Comparison of ENCODE assay signal across 9 cellular contexts in genomic region chr3:150721285-150722130, GRCh38. TPM values are rescaled to one million over a fixed set of nuclear protein-coding genes. Genes with fewer than 3 reads are reported as not detected.
DNase-seq lines count a peak whose midpoint lies in the region; ATAC-seq, FAIRE-seq and TF ChIP-seq lines count a peak whose summit lies in the region.
"Had no signal": no experiment of that assay in that cellular context is flagged by ENCODE, and none has a peak within 500 bp of the region (broad histone marks: within the 10 kb centered on the region; RNA-seq: fewer than 3 reads in every experiment).

No MANE protein-coding gene starts in this region.

- no TSS peak for BruUV-seq in endothelial cell of umbilical vein (replicated peaks; lab: Mats Ljungman, UMichigan)

- H4K20me1 ChIP-seq in endothelial cell of umbilical vein (replicated peaks; ENCODE audit: control insufficient read depth, extremely low read depth, insufficient read depth, low read length): no peaks in the 10 kb centered on the region
- H4K20me1 ChIP-seq: BLaER1 treated with 17β-estradiol and CSF1 and Interleukin-3, amounts not matched to agents 10 nM and 100 nM had no signal

- POLR2A ChIA-PET in activated CD4-positive, alpha-beta T cell treated with anti-CD3 and anti-CD28 coated beads for 36 hours (lab: Charles Lee): interaction anchor here (1.4 to 1.8 kb wide), 4 partner anchors 17 to 42 kb away, joined by 4 to 6 read pairs (median 5); partner anchors contain the start of gene SIAH2
- POLR2A ChIA-PET in HEK293T (lab: Yijun Ruan, JAX) (interaction anchor here (0.9 to 1.7 kb wide), 2 partner anchors 40 to 42 kb away, joined by 4 to 7 read pairs; partner anchors contain the start of gene SIAH2), endothelial cell of umbilical vein (lab: Charles Lee) (no interaction called here)

- H3K9me3 ChIP-seq in RWPE2 (ENCODE audit: severe bottlenecking) (no peaks in the 10 kb centered on the region), endothelial cell of umbilical vein (replicated peaks; ENCODE audit: control insufficient read depth, insufficient read depth, low read length) (no peaks in the 10 kb centered on the region), mucosa of rectum (ENCODE audit: control insufficient read depth in 2 of 2, low read length in 2 of 2) (no peaks in the 10 kb centered on the region)
- H3K9me3 ChIP-seq: BLaER1 treated with 17β-estradiol and CSF1 and Interleukin-3, amounts not matched to agents 10 nM and 100 nM had no signal

- TF ChIP-seq POLR2A in endothelial cell of umbilical vein (IDR thresholded peaks at IDR 0.05; ENCODE audit: low read depth, low read length): no peak

- H3K27ac ChIP-seq in RWPE2 (ENCODE audit: poor library complexity, severe bottlenecking) (no peak overlapping the region), endothelial cell of umbilical vein (ENCODE audit: insufficient read depth, low read depth, low read length) (no peak overlapping the region), mucosa of rectum (ENCODE audit: low read depth in 2 of 2, low read length in 2 of 2) (no peak overlapping the region)
- H3K27ac ChIP-seq: BLaER1 treated with 17β-estradiol and CSF1 and Interleukin-3, amounts not matched to agents 10 nM and 100 nM had no signal

- no peaks in the 10 kb centered on the region for H3K36me3 ChIP-seq in RWPE2 (ENCODE audit: low read depth)
- H3K36me3 ChIP-seq in endothelial cell of umbilical vein (ENCODE audit: control insufficient read depth in 2 of 2, extremely low read depth in 1 of 2, insufficient read depth in 2 of 2, low read length in 2 of 2): no peaks in the 10 kb centered on the region
- H3K36me3 ChIP-seq in mucosa of rectum (ENCODE audit: control insufficient read depth in 2 of 2, insufficient read depth in 2 of 2, low read length in 2 of 2): no peaks in the 10 kb centered on the region
- H3K36me3 ChIP-seq: BLaER1 treated with 17β-estradiol and CSF1 and Interleukin-3, amounts not matched to agents 10 nM and 100 nM had no signal

- H3K4me3 Mint-ChIP-seq in activated CD4-positive, alpha-beta T cell treated with anti-CD3 and anti-CD28 coated beads for 36 hours: no peak overlapping the region

- H3K27me3 Mint-ChIP-seq in activated CD4-positive, alpha-beta T cell treated with anti-CD3 and anti-CD28 coated beads for 36 hours: no peaks in the 10 kb centered on the region

- dilution Hi-C loops in endothelial cell of umbilical vein (cut with MboI; ENCODE audit: extremely low pct_ligation_motif_present, low sequenced_read_pairs): no loop called here

- no peak overlapping the region for H3K27ac Mint-ChIP-seq in activated CD4-positive, alpha-beta T cell treated with anti-CD3 and anti-CD28 coated beads for 36 hours

- no peaks in the 10 kb centered on the region for H3K27me3 ChIP-seq in RWPE2 (ENCODE audit: insufficient read depth, poor library complexity, severe bottlenecking)
- H3K27me3 ChIP-seq in endothelial cell of umbilical vein (ENCODE audit: control insufficient read depth in 2 of 2, insufficient read depth in 2 of 2, low read length in 2 of 2): peaks cover 0 to 2% of the 10 kb centered on the region in 2 experiments
- H3K27me3 ChIP-seq in mucosa of rectum (ENCODE audit: control insufficient read depth in 2 of 2, insufficient read depth in 2 of 2, low read length in 2 of 2): no peaks in the 10 kb centered on the region
- H3K27me3 ChIP-seq: BLaER1 treated with 17β-estradiol and CSF1 and Interleukin-3, amounts not matched to agents 10 nM and 100 nM had no signal

- TF ChIP-seq CTCF in RWPE2 (IDR thresholded peaks at IDR 0.05; ENCODE audit: poor library complexity, severe bottlenecking): peak; percentile 89
- peak; percentile 51 to 61 for TF ChIP-seq CTCF in endothelial cell of umbilical vein (IDR thresholded peaks at IDR 0.05; ENCODE audit: extremely low read depth in 1 of 2, insufficient read depth in 1 of 2, low read depth in 1 of 2, low read length in 2 of 2)

- no peaks in the 10 kb centered on the region for H3K9me3 Mint-ChIP-seq in activated CD4-positive, alpha-beta T cell treated with anti-CD3 and anti-CD28 coated beads for 36 hours (ENCODE audit: low read depth)

- H3K79me2 ChIP-seq in endothelial cell of umbilical vein (ENCODE audit: control insufficient read depth, insufficient read depth, low read length): no peaks in the 10 kb centered on the region

- no peak for DNase-seq in activated CD4-positive, alpha-beta T cell treated with anti-CD3 and anti-CD28 coated beads for 36 hours
- no peak for DNase-seq in activated CD4-positive, alpha-beta T cell treated with anti-CD3 and anti-CD28 coated beads for 1 hour
- DNase-seq in HEK293T (ENCODE audit: extremely low spot score) (peak; percentile 61), NCI-H1092 treated with DMSO at 0.1 percent for 48 hours (lab: John Stamatoyannopoulos, UW) (peak; percentile 77), RWPE2 (ENCODE audit: low spot score) (no peak), endothelial cell of umbilical vein (ENCODE audit: low read depth, low spot score) (peak; percentile 69)

- H3K9me1 ChIP-seq in endothelial cell of umbilical vein (replicated peaks; ENCODE audit: control insufficient read depth, extremely low read depth, insufficient read depth, low read length): no peaks in the 10 kb centered on the region

- CTCF ChIA-PET in activated CD4-positive, alpha-beta T cell treated with anti-CD3 and anti-CD28 coated beads for 36 hours (lab: Charles Lee): interaction anchor here (0.5 to 3.2 kb wide), 39 partner anchors 8 to 424 kb away, joined by 3 to 34 read pairs (median 5); partner anchors contain the start of genes ERICH6 and MED12L
- CTCF ChIA-PET in HEK293T (lab: Yijun Ruan, JAX) (interaction anchor here (0.6 to 2.2 kb wide), 7 partner anchors 14 to 143 kb away, joined by 3 to 8 read pairs (median 3); no protein-coding TSS in a partner anchor), endothelial cell of umbilical vein (lab: Charles Lee) (interaction anchor here (0.5 to 4.6 kb wide), 19 partner anchors 8 to 448 kb away, joined by 3 to 39 read pairs (median 4); partner anchors contain the start of genes ERICH6 and MED12L)

- H3K4me3 ChIP-seq in RWPE2 (ENCODE audit: severe bottlenecking) (no peak overlapping the region), endothelial cell of umbilical vein (replicated peaks in 1 of 3; ENCODE audit: insufficient read depth in 1 of 3, low read depth in 1 of 3, low read length in 3 of 3) (no peak overlapping the region), mucosa of rectum (ENCODE audit: low read length in 2 of 2) (no peak overlapping the region)
- H3K4me3 ChIP-seq: BLaER1 treated with 17β-estradiol and CSF1 and Interleukin-3, amounts not matched to agents 10 nM and 100 nM had no signal

- peak; percentile 64 for ATAC-seq in activated CD4-positive, alpha-beta T cell treated with anti-CD3 and anti-CD28 coated beads for 36 hours
- peak; percentile 58 for ATAC-seq in RWPE2 (ENCODE audit: low read depth)
- no peak for ATAC-seq in HG03095 (IDR thresholded peaks at IDR 0.05; ENCODE audit: unreplicated experiment)

- intact Hi-C loops in activated CD4-positive, alpha-beta T cell treated with anti-CD3 and anti-CD28 coated beads for 36 hours (cut with DNase I, micrococcal nuclease): loop anchor here (1.0 to 5.0 kb wide), 11 partner anchors 18 to 426 kb away; partner anchors contain the start of genes MED12L (in 1 of the 2) and SIAH2 (in 1 of the 2)
- intact Hi-C loops in endothelial cell of umbilical vein (cut with micrococcal nuclease): loop anchor here (1.0 to 5.0 kb wide), 6 partner anchors 42 to 425 kb away; partner anchors contain the start of gene SIAH2

- H3K9ac ChIP-seq in endothelial cell of umbilical vein (replicated peaks; ENCODE audit: extremely low read depth, insufficient read depth, low read length): no peak overlapping the region
- peak overlapping the region; percentile 5 to 47 for H3K9ac ChIP-seq in mucosa of rectum (ENCODE audit: low read depth in 1 of 2, low read length in 2 of 2)
- H3K9ac ChIP-seq: BLaER1 treated with 17β-estradiol and CSF1 and Interleukin-3, amounts not matched to agents 10 nM and 100 nM had no signal

- peak; percentile 76 for FAIRE-seq in endothelial cell of umbilical vein (lab: Jason Lieb, UNC)

- peaks cover 29% of the 10 kb centered on the region for H3K4me1 Mint-ChIP-seq in activated CD4-positive, alpha-beta T cell treated with anti-CD3 and anti-CD28 coated beads for 36 hours

- no peak overlapping the region for H2AFZ ChIP-seq in endothelial cell of umbilical vein (ENCODE audit: low read depth, low read length)

- no peak overlapping the region for H3K4me2 ChIP-seq in endothelial cell of umbilical vein (ENCODE audit: insufficient read depth, low read length)
- H3K4me2 ChIP-seq: BLaER1 treated with 17β-estradiol and CSF1 and Interleukin-3, amounts not matched to agents 10 nM and 100 nM had no signal

- H3K4me1 ChIP-seq in RWPE2 (ENCODE audit: insufficient read depth, poor library complexity, severe bottlenecking): peaks cover 9% of the 10 kb centered on the region
- H3K4me1 ChIP-seq in endothelial cell of umbilical vein (ENCODE audit: control insufficient read depth, extremely low read depth, insufficient read depth, low read length): no peaks in the 10 kb centered on the region
- peaks cover 8 to 11% of the 10 kb centered on the region in 2 donors for H3K4me1 ChIP-seq in mucosa of rectum (ENCODE audit: control insufficient read depth in 2 of 2, insufficient read depth in 2 of 2, low read length in 2 of 2)

- peaks cover 2% of the 10 kb centered on the region for H3K36me3 Mint-ChIP-seq in activated CD4-positive, alpha-beta T cell treated with anti-CD3 and anti-CD28 coated beads for 36 hours (ENCODE audit: low read depth)

RNA-seq across cellular contexts. Expression of gene ERICH6, which starts 17.8 kb away (rescaled TPM):
- under 1 TPM in 1 of 2 experiments, not detected in 1; 0.58 TPM for total RNA-seq in activated CD4-positive, alpha-beta T cell treated with anti-CD3 and anti-CD28 coated beads for 36 hours
- not detected in 2 replicates for total RNA-seq in endothelial cell of umbilical vein
- polyA plus RNA-seq in endothelial cell of umbilical vein: not detected in 2 replicates
- polyA plus RNA-seq in endothelial cell of umbilical vein (2011; cell fraction: cytosol; rRNA removed): not detected in 2 replicates
- not detected in 2 replicates for polyA plus RNA-seq in endothelial cell of umbilical vein (2011; cell fraction: nucleus; rRNA removed)
- 0.12 TPM in 1 of 2 replicates, not detected in the other for polyA plus RNA-seq in endothelial cell of umbilical vein (2012)
- polyA minus RNA-seq in endothelial cell of umbilical vein: not detected in 2 replicates
- polyA minus RNA-seq in endothelial cell of umbilical vein (2011; cell fraction: cytosol; rRNA and poly(A)+ RNA removed): not detected
- polyA minus RNA-seq in endothelial cell of umbilical vein (2011; cell fraction: nucleus; rRNA and poly(A)+ RNA removed): 0.19 TPM in 1 of 2 replicates, not detected in the other

RNA-seq across cellular contexts. Expression of gene SIAH2, which starts 41.5 kb away (rescaled TPM):
- 100 to 1,000 TPM in 1 of 2 experiments, 10 to 100 TPM in 1; 85.7 to 154 TPM for total RNA-seq in activated CD4-positive, alpha-beta T cell treated with anti-CD3 and anti-CD28 coated beads for 36 hours
- 16.0 and 16.7 TPM in 2 replicates for total RNA-seq in endothelial cell of umbilical vein
- 25.1 and 45.8 TPM in 2 replicates for polyA plus RNA-seq in endothelial cell of umbilical vein
- 19.9 and 30.5 TPM in 2 replicates for polyA plus RNA-seq in endothelial cell of umbilical vein (2011; cell fraction: cytosol; rRNA removed)
- polyA plus RNA-seq in endothelial cell of umbilical vein (2011; cell fraction: nucleus; rRNA removed): 12.9 and 17.8 TPM in 2 replicates
- polyA plus RNA-seq in endothelial cell of umbilical vein (2012): 15.6 and 18.8 TPM in 2 replicates
- 16.6 and 26.8 TPM in 2 replicates for polyA minus RNA-seq in endothelial cell of umbilical vein
- 56.5 TPM for polyA minus RNA-seq in endothelial cell of umbilical vein (2011; cell fraction: cytosol; rRNA and poly(A)+ RNA removed)
- polyA minus RNA-seq in endothelial cell of umbilical vein (2011; cell fraction: nucleus; rRNA and poly(A)+ RNA removed): 7.1 and 8.8 TPM in 2 replicates

Comparison
In these comparisons a context has a peak if more than half of its experiments do, and no peak if none do; other contexts are left out.
1. DNase-seq: peak in HEK293T (single experiment), NCI-H1092 treated with DMSO at 0.1 percent for 48 hours (single experiment) and endothelial cell of umbilical vein (single experiment); none in activated CD4-positive, alpha-beta T cell treated with anti-CD3 and anti-CD28 coated beads for 36 hours (single experiment), activated CD4-positive, alpha-beta T cell treated with anti-CD3 and anti-CD28 coated beads for 1 hour (single experiment) and RWPE2 (single experiment).